31 cellular contexts compared by ENCODE assay signal in the genomic region with DNA sequence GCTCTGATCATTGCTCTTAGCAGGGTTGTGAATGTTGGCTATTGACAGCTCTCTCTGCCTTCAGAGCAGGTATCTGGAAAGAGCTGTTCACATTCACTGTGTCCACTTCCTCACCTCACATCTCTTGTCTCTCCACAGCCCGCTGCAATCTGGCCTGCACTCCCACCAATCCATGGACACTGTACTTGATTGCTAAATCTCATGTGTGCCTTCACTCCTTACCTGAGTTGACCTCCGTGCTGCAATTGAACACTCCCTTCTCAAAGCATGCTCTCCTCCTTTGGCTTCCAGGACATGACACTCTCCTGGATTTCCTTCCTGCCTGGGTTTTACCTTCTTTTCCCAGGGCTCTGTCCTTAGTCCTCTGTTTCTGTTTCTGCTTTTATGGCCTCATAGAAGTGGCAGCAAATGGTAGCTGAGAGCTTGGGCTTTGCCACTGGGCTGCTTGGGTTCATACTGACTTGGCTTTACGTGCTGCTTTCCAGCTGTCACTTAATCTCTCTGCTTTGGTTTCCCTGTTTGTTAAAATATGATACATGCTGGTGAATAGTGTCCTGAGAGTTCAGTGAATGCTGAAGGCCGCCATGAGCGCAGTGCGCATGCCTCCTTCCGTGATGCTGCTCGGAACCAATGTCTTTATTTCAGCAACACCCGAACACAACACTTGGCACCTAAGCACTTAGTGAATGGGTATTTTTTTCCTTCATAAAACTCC.
"Had no signal": no experiment of that assay in that cellular context is flagged by ENCODE, and none has a peak within 500 bp of the region (broad histone marks: within the 10 kb centered on the region; RNA-seq: fewer than 3 reads in every experiment).

No MANE protein-coding gene starts in this region.

- H3K9me3 Mint-ChIP-seq: activated CD4-positive, alpha-beta memory T cell treated with anti-CD3 and anti-CD28 coated beads, Interleukin-2, amount 10 ng/mL, durations not matched to agents 7 days and 5 days; activated CD4-positive, alpha-beta T cell treated with anti-CD3 and anti-CD28 coated beads, Interleukin-2, amount 10 ng/mL, durations not matched to agents 24 days and 14 days; activated T-cell treated with anti-CD3 and anti-CD28 coated beads, Interleukin-2, amount 50 U/mL, for 72 hours; brain; natural killer cell had no signal

- H3K4me1 Mint-ChIP-seq: activated CD4-positive, alpha-beta memory T cell treated with anti-CD3 and anti-CD28 coated beads, Interleukin-2, amount 10 ng/mL, durations not matched to agents 7 days and 5 days; activated CD4-positive, alpha-beta T cell treated with anti-CD3 and anti-CD28 coated beads, Interleukin-2, amount 10 ng/mL, durations not matched to agents 24 days and 14 days; activated CD8-positive, alpha-beta memory T cell treated with anti-CD3 and anti-CD28 coated beads, Interleukin-2, amount 10 ng/mL, durations not matched to agents 7 days and 5 days; brain had no signal

- H3K4me1 ChIP-seq: ascending aorta, colonic mucosa, lower lobe of right lung, prostate gland, right atrium auricular region, SJCRH30, spleen, testis, transverse colon, vagina had no signal

- H3K36me3 ChIP-seq: ovary, prostate gland had no signal

- H3K27ac Mint-ChIP-seq: activated CD4-positive, alpha-beta memory T cell treated with anti-CD3 and anti-CD28 coated beads, Interleukin-2, amount 10 ng/mL, durations not matched to agents 7 days and 5 days; activated CD4-positive, alpha-beta T cell treated with anti-CD3 and anti-CD28 coated beads, Interleukin-2, amount 10 ng/mL, durations not matched to agents 24 days and 14 days; activated CD8-positive, alpha-beta memory T cell treated with anti-CD3 and anti-CD28 coated beads, Interleukin-2, amount 10 ng/mL, durations not matched to agents 7 days and 5 days; activated naive CD8-positive, alpha-beta T cell; activated T-cell treated with anti-CD3 and anti-CD28 coated beads, Interleukin-2, amount 50 U/mL, for 72 hours had no signal

- H3K4me3 ChIP-seq: ascending aorta, cardiac muscle cell, colonic mucosa, gastroesophageal sphincter, lower lobe of right lung, ovary, prostate gland, right atrium auricular region, SJCRH30, spleen, testis, transverse colon, vagina had no signal

- H3K27me3 Mint-ChIP-seq: activated CD4-positive, alpha-beta memory T cell treated with anti-CD3 and anti-CD28 coated beads, Interleukin-2, amount 10 ng/mL, durations not matched to agents 7 days and 5 days; activated CD4-positive, alpha-beta T cell treated with anti-CD3 and anti-CD28 coated beads, Interleukin-2, amount 10 ng/mL, durations not matched to agents 24 days and 14 days; activated CD8-positive, alpha-beta memory T cell treated with anti-CD3 and anti-CD28 coated beads, Interleukin-2, amount 10 ng/mL, durations not matched to agents 7 days and 5 days; activated naive CD8-positive, alpha-beta T cell; brain had no signal

- H3K9me3 ChIP-seq: ascending aorta, colonic mucosa, gastroesophageal sphincter, lower lobe of right lung, ovary, prostate gland, right atrium auricular region, SJCRH30, testis, transverse colon, vagina had no signal

- DNase-seq: activated CD4-positive, alpha-beta memory T cell treated with anti-CD3 and anti-CD28 coated beads, Interleukin-2, amount 10 ng/mL, durations not matched to agents 7 days and 5 days; activated CD4-positive, alpha-beta T cell treated with anti-CD3 and anti-CD28 coated beads, Interleukin-2, amount 10 ng/mL, durations not matched to agents 24 days and 14 days; activated CD4-positive, CD25-positive, alpha-beta regulatory T cell treated with anti-CD3 and anti-CD28 coated beads, Interleukin-2, amount 50 U/mL, for 72 hours; activated CD8-positive, alpha-beta memory T cell treated with anti-CD3 and anti-CD28 coated beads, Interleukin-2, amount 10 ng/mL, durations not matched to agents 7 days and 5 days; activated naive CD4-positive, alpha-beta T cell; activated T-cell treated with anti-CD3 and anti-CD28 coated beads, Interleukin-2, amount 50 U/mL, for 72 hours; cerebellar nuclear complex; colonic mucosa; effector memory CD4-positive, alpha-beta T cell; erythroblast; head of caudate nucleus; hypothalamus; lower lobe of right lung; mesendoderm; natural killer cell; ovary; SJCRH30; spleen; stimulated activated naive CD4-positive, alpha-beta T cell treated with Interleukin-2 at 50 U/mL for 16 hours; testis; transverse colon; WERI-Rb-1 had no signal

- H3K27ac ChIP-seq: ascending aorta, cardiac muscle cell, colonic mucosa, gastroesophageal sphincter, lower lobe of right lung, ovary, prostate gland, right atrium auricular region, SJCRH30, spleen, testis, transverse colon, vagina, WERI-Rb-1 had no signal

- ATAC-seq: activated CD8-positive, alpha-beta memory T cell treated with anti-CD3 and anti-CD28 coated beads, Interleukin-2, amount 10 ng/mL, durations not matched to agents 7 days and 5 days; activated T-cell treated with anti-CD3 and anti-CD28 coated beads, Interleukin-2, amount 50 U/mL, for 72 hours; gastroesophageal sphincter; natural killer cell; SK-N-SH treated with all-trans-retinoic acid at 6 μM for 48 hours had no signal

- H3K4me3 Mint-ChIP-seq: activated CD4-positive, alpha-beta memory T cell treated with anti-CD3 and anti-CD28 coated beads, Interleukin-2, amount 10 ng/mL, durations not matched to agents 7 days and 5 days; activated CD4-positive, alpha-beta T cell treated with anti-CD3 and anti-CD28 coated beads, Interleukin-2, amount 10 ng/mL, durations not matched to agents 24 days and 14 days; activated CD8-positive, alpha-beta memory T cell treated with anti-CD3 and anti-CD28 coated beads, Interleukin-2, amount 10 ng/mL, durations not matched to agents 7 days and 5 days; activated naive CD8-positive, alpha-beta T cell; activated T-cell treated with anti-CD3 and anti-CD28 coated beads, Interleukin-2, amount 50 U/mL, for 72 hours; brain; natural killer cell had no signal

- H3K36me3 Mint-ChIP-seq: natural killer cell had no signal

- H3K27me3 ChIP-seq: ascending aorta, cardiac muscle cell, colonic mucosa, gastroesophageal sphincter, ovary, right atrium auricular region, SJCRH30, spleen, testis, transverse colon, vagina had no signal
